In genomic region chr18:63079114-63079513, GRCh38 we compare ENCODE assay signal across 9 cellular contexts.
A peak's percentile ranks its signal among the peaks of the same experiment; 100 is the strongest.
DNase-seq lines count a peak whose midpoint lies in the region; ATAC-seq and TF ChIP-seq lines count a peak whose summit lies in the region.
"Had no signal": no experiment of that assay in that cellular context is flagged by ENCODE, and none has a peak within 500 bp of the region (broad histone marks: within the 10 kb centered on the region; RNA-seq: fewer than 3 reads in every experiment).

No MANE protein-coding gene starts in this region.

- no peak overlapping the region for H3K27ac ChIP-seq in right lobe of liver
- H3K27ac ChIP-seq in effector memory CD4-positive, alpha-beta T cell (ENCODE audit: insufficient read depth, low read length, poor library complexity, severe bottlenecking): no peak overlapping the region

- CTCF ChIA-PET in activated CD8-positive, alpha-beta T cell treated with anti-CD3 and anti-CD28 coated beads for 36 hours (lab: Charles Lee): interaction anchor here (1.7 kb wide), 1 partner anchor 57 kb away, joined by 5 read pairs; no protein-coding TSS in a partner anchor

- POLR2A ChIA-PET in activated CD8-positive, alpha-beta T cell treated with anti-CD3 and anti-CD28 coated beads for 36 hours (lab: Charles Lee): no interaction called here

- 45% methylated on average over 1 of the region's 1 CpG for WGBS in right lobe of liver (ENCODE audit: insufficient coverage, low coverage, low lambda C conversion rate, missing lambda C conversion rate)

- peaks cover 8% of the 10 kb centered on the region for H3K9me3 Mint-ChIP-seq in activated CD8-positive, alpha-beta T cell treated with anti-CD3 and anti-CD28 coated beads for 36 hours

- no peaks in the 10 kb centered on the region for H3K4me1 ChIP-seq in right lobe of liver
- H3K4me1 ChIP-seq in effector memory CD4-positive, alpha-beta T cell (ENCODE audit: control insufficient read depth, insufficient read depth, low read length, poor library complexity, severe bottlenecking): no peaks in the 10 kb centered on the region

- no peak for TF ChIP-seq CTCF in GM06990 (IDR thresholded peaks at IDR 0.05; ENCODE audit: insufficient read depth, low read length, poor library complexity, severe bottlenecking)
- no peak for TF ChIP-seq CTCF in activated CD8-positive, alpha-beta T cell treated with anti-CD3 and anti-CD28 coated beads for 36 hours (IDR thresholded peaks at IDR 0.05)
- no peak for TF ChIP-seq CTCF in right lobe of liver (IDR thresholded peaks at IDR 0.05)

- H3K4me3 Mint-ChIP-seq in activated CD8-positive, alpha-beta T cell treated with anti-CD3 and anti-CD28 coated beads for 36 hours: no peak overlapping the region
- H3K4me3 Mint-ChIP-seq: activated CD4-positive, alpha-beta memory T cell treated with anti-CD3 and anti-CD28 coated beads for 36 hours had no signal

- no peak for TF ChIP-seq POLR2A in right lobe of liver (IDR thresholded peaks at IDR 0.05)

- peaks cover 9% of the 10 kb centered on the region for H3K4me1 Mint-ChIP-seq in activated CD8-positive, alpha-beta T cell treated with anti-CD3 and anti-CD28 coated beads for 36 hours (ENCODE audit: low read depth)

- H3K9me3 ChIP-seq in right lobe of liver: no peaks in the 10 kb centered on the region
- H3K9me3 ChIP-seq in effector memory CD4-positive, alpha-beta T cell (ENCODE audit: control insufficient read depth, low read length): no peaks in the 10 kb centered on the region

- no peaks in the 10 kb centered on the region for H3K36me3 Mint-ChIP-seq in activated CD8-positive, alpha-beta T cell treated with anti-CD3 and anti-CD28 coated beads for 36 hours (ENCODE audit: low read depth)

- H3K36me3 ChIP-seq in GM06990 (ENCODE audit: control insufficient read depth, insufficient read depth, low read length) (no peaks in the 10 kb centered on the region), right lobe of liver (no peaks in the 10 kb centered on the region)
- no peaks in the 10 kb centered on the region for H3K36me3 ChIP-seq in effector memory CD4-positive, alpha-beta T cell (ENCODE audit: control insufficient read depth, insufficient read depth, low read length)

- ATAC-seq in GM19467 (IDR thresholded peaks at IDR 0.05; ENCODE audit: unreplicated experiment): peak; percentile 39
- peak; percentile 40 for ATAC-seq in HG03460 (IDR thresholded peaks at IDR 0.05; ENCODE audit: unreplicated experiment)
- ATAC-seq in activated CD8-positive, alpha-beta T cell treated with anti-CD3 and anti-CD28 coated beads for 36 hours: peak; percentile 74
- ATAC-seq in right lobe of liver: no peak

- H3K27ac Mint-ChIP-seq in activated CD8-positive, alpha-beta T cell treated with anti-CD3 and anti-CD28 coated beads for 36 hours: no peak overlapping the region
- H3K27ac Mint-ChIP-seq: activated CD4-positive, alpha-beta memory T cell treated with anti-CD3 and anti-CD28 coated beads for 36 hours had no signal

- H3K27me3 Mint-ChIP-seq in activated CD8-positive, alpha-beta T cell treated with anti-CD3 and anti-CD28 coated beads for 36 hours: peaks cover 3% of the 10 kb centered on the region

- intact Hi-C loops in activated CD8-positive, alpha-beta T cell treated with anti-CD3 and anti-CD28 coated beads for 36 hours (cut with micrococcal nuclease): no loop called here
- intact Hi-C loops in right lobe of liver (cut with DNase I): no loop called here

- H3K4me3 ChIP-seq in GM06990 (replicated peaks; ENCODE audit: low read depth, low read length): no peak overlapping the region
- H3K4me3 ChIP-seq in right lobe of liver: no peak overlapping the region
- H3K4me3 ChIP-seq in effector memory CD4-positive, alpha-beta T cell (ENCODE audit: insufficient read depth, low read depth, low read length, poor library complexity, severe bottlenecking): no peak overlapping the region

- peak; percentile 64 for DNase-seq in GM06990 (ENCODE audit: extremely low read depth, insufficient read length)
- DNase-seq in activated CD8-positive, alpha-beta T cell treated with anti-CD3 and anti-CD28 coated beads for 36 hours: no peak
- DNase-seq in right lobe of liver: no peak
- no peak for DNase-seq in effector memory CD4-positive, alpha-beta T cell
- no peak for DNase-seq in cerebellar nuclear complex (lab: John Stamatoyannopoulos, UW)
- no peak for DNase-seq in mesenteric fat pad (ENCODE audit: low spot score)
- DNase-seq: activated CD4-positive, alpha-beta memory T cell treated with anti-CD3 and anti-CD28 coated beads for 36 hours had no signal

- H3K27me3 ChIP-seq in GM06990 (replicated peaks; ENCODE audit: control insufficient read depth, insufficient read depth, low read length) (no peaks in the 10 kb centered on the region), right lobe of liver (no peaks in the 10 kb centered on the region)
- no peaks in the 10 kb centered on the region for H3K27me3 ChIP-seq in effector memory CD4-positive, alpha-beta T cell (replicated peaks; ENCODE audit: control insufficient read depth, insufficient read depth, low read length, poor library complexity, severe bottlenecking)

Comparison
In these comparisons a context has a peak if more than half of its experiments do, and no peak if none do; other contexts are left out.
1. ATAC-seq: peak in GM19467 (single experiment), HG03460 (single experiment) and activated CD8-positive, alpha-beta T cell treated with anti-CD3 and anti-CD28 coated beads for 36 hours (single experiment); none in right lobe of liver (0 of 4).